Comparison of ENCODE assay signal across 18 cellular contexts in the genomic region with DNA sequence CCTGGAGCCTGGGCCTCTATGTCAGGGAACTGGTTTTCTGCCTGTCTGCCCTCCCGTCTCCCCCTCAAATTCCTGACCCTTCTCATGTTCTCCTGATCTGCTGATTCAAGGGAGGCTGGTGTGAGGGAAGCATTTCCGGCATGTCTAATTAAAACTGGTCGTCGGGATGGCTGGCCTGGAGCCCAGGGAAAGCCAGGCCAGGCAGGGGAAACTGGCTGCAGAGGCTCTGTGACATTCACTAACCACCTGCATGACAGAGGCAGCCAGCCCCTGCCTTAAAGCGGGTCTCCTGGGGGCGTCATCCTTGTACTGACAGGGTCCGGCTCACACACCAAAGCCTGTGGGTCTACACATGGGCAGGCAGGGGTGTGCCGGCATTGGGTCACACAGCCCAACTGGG. TPM values are rescaled to one million over a fixed set of nuclear protein-coding genes. Genes with fewer than 3 reads are reported as not detected.
DNase-seq lines count a peak whose midpoint lies in the region; ATAC-seq and TF ChIP-seq lines count a peak whose summit lies in the region.
"Had no signal": no experiment of that assay in that cellular context is flagged by ENCODE, and none has a peak within 500 bp of the region (broad histone marks: within the 10 kb centered on the region; RNA-seq: fewer than 3 reads in every experiment).

No MANE protein-coding gene starts in this region.

- no CpG with 5 or more reads among the region's 8 CpGs for WGBS in mesendoderm (ENCODE audit: extremely low coverage, insufficient coverage, low lambda C conversion rate)
- 52% methylated on average over 4 of the region's 8 CpGs for WGBS in suprapubic skin

- H3K23ac ChIP-seq in mesendoderm (ENCODE audit: low read length) = no peak overlapping the region

- no peak overlapping the region for H4K5ac ChIP-seq in mesendoderm (ENCODE audit: low read length)

- H3K4me3 ChIP-seq in mesendoderm (ENCODE audit: low read length) (no peak overlapping the region), suprapubic skin (no peak overlapping the region)
- H3K4me3 ChIP-seq: ascending aorta, coronary artery had no signal

- H3K27ac Mint-ChIP-seq in activated naive CD8-positive, alpha-beta T cell treated with anti-CD3 and anti-CD28 coated beads, Interleukin-2, amount 50 U/mL, for 24 hours = no peak overlapping the region
- no peak overlapping the region for H3K27ac Mint-ChIP-seq in activated naive CD8-positive, alpha-beta T cell treated with anti-CD3 and anti-CD28 coated beads for 36 hours
- no peak overlapping the region for H3K27ac Mint-ChIP-seq in stimulated activated memory B cell treated with anti-CD40 and anti-IgM and Interleukin-4, amounts not matched to agents 10 μg/mL and 1 μg/mL and 100 μg/mL, for 72 hours
- H3K27ac Mint-ChIP-seq: activated CD4-positive, alpha-beta T cell treated with anti-CD3 and anti-CD28 coated beads, Interleukin-2, amount 10 ng/mL, durations not matched to agents 7 days and 5 days; activated naive CD4-positive, alpha-beta T cell treated with anti-CD3 and anti-CD28 coated beads for 36 hours; T-cell had no signal

- no peaks in the 10 kb centered on the region for H3K9me3 ChIP-seq in suprapubic skin
- H3K9me3 ChIP-seq: ascending aorta had no signal

- H3K36me3 Mint-ChIP-seq in activated naive CD8-positive, alpha-beta T cell treated with anti-CD3 and anti-CD28 coated beads, Interleukin-2, amount 50 U/mL, for 24 hours (ENCODE audit: low read depth) = no peaks in the 10 kb centered on the region
- H3K36me3 Mint-ChIP-seq in activated naive CD8-positive, alpha-beta T cell treated with anti-CD3 and anti-CD28 coated beads for 36 hours = no peaks in the 10 kb centered on the region
- no peaks in the 10 kb centered on the region for H3K36me3 Mint-ChIP-seq in stimulated activated memory B cell treated with anti-CD40 and anti-IgM and Interleukin-4, amounts not matched to agents 10 μg/mL and 1 μg/mL and 100 μg/mL, for 72 hours
- H3K36me3 Mint-ChIP-seq: T-cell had no signal

- TF ChIP-seq POLR2A in suprapubic skin (IDR thresholded peaks at IDR 0.05) = no peak

- no peaks in the 10 kb centered on the region for H3K79me1 ChIP-seq in mesendoderm (ENCODE audit: low read length)

- H2BK120ac ChIP-seq in mesendoderm (ENCODE audit: low read depth, low read length) = no peak overlapping the region

- no peak overlapping the region for H3K4ac ChIP-seq in mesendoderm (ENCODE audit: low read depth, low read length)

- ATAC-seq in activated naive CD8-positive, alpha-beta T cell treated with anti-CD3 and anti-CD28 coated beads, Interleukin-2, amount 50 U/mL, for 24 hours = peak; percentile 11
- ATAC-seq in stimulated activated memory B cell treated with anti-CD40 and anti-IgM and Interleukin-4, amounts not matched to agents 10 μg/mL and 1 μg/mL and 100 μg/mL, for 72 hours = peak; percentile 6
- ATAC-seq: foreskin keratinocyte, T-cell had no signal

- H3K79me2 ChIP-seq in mesendoderm (ENCODE audit: control insufficient read depth, insufficient read depth, low read length) = no peaks in the 10 kb centered on the region

- H3K56ac ChIP-seq in mesendoderm (ENCODE audit: low read length) = no peak overlapping the region

- H2BK15ac ChIP-seq in mesendoderm (replicated peaks; ENCODE audit: low read depth) = no peak overlapping the region

- no peak overlapping the region for H3K4me2 ChIP-seq in mesendoderm (ENCODE audit: low read length)

- H2BK5ac ChIP-seq in mesendoderm (ENCODE audit: low read length) = no peak overlapping the region

- H2AK5ac ChIP-seq in mesendoderm (ENCODE audit: low read length) = no peak overlapping the region

- H3K27me3 ChIP-seq in mesendoderm (ENCODE audit: insufficient read depth, low read length, poor library complexity) (no peaks in the 10 kb centered on the region), suprapubic skin (peaks cover 6% of the 10 kb centered on the region)
- H3K27me3 ChIP-seq: ascending aorta, foreskin keratinocyte had no signal

- no peaks in the 10 kb centered on the region for H3K4me1 Mint-ChIP-seq in activated naive CD8-positive, alpha-beta T cell treated with anti-CD3 and anti-CD28 coated beads, Interleukin-2, amount 50 U/mL, for 24 hours
- no peaks in the 10 kb centered on the region for H3K4me1 Mint-ChIP-seq in activated naive CD8-positive, alpha-beta T cell treated with anti-CD3 and anti-CD28 coated beads for 36 hours
- H3K4me1 Mint-ChIP-seq in stimulated activated memory B cell treated with anti-CD40 and anti-IgM and Interleukin-4, amounts not matched to agents 10 μg/mL and 1 μg/mL and 100 μg/mL, for 72 hours = peaks cover 28% of the 10 kb centered on the region
- H3K4me1 Mint-ChIP-seq: activated CD4-positive, alpha-beta T cell treated with anti-CD3 and anti-CD28 coated beads, Interleukin-2, amount 10 ng/mL, durations not matched to agents 7 days and 5 days had no signal

- H4K8ac ChIP-seq in mesendoderm (ENCODE audit: low read depth, low read length) = no peak overlapping the region

- H3K27me3 Mint-ChIP-seq in activated naive CD8-positive, alpha-beta T cell treated with anti-CD3 and anti-CD28 coated beads, Interleukin-2, amount 50 U/mL, for 24 hours = peaks cover 2% of the 10 kb centered on the region
- H3K27me3 Mint-ChIP-seq in activated naive CD8-positive, alpha-beta T cell treated with anti-CD3 and anti-CD28 coated beads for 36 hours = no peaks in the 10 kb centered on the region
- H3K27me3 Mint-ChIP-seq in stimulated activated memory B cell treated with anti-CD40 and anti-IgM and Interleukin-4, amounts not matched to agents 10 μg/mL and 1 μg/mL and 100 μg/mL, for 72 hours = peaks cover 16% of the 10 kb centered on the region
- H3K27me3 Mint-ChIP-seq: activated CD4-positive, alpha-beta T cell treated with anti-CD3 and anti-CD28 coated beads, Interleukin-2, amount 10 ng/mL, durations not matched to agents 7 days and 5 days had no signal

- no peaks in the 10 kb centered on the region for H3K36me3 ChIP-seq in mesendoderm (ENCODE audit: control insufficient read depth, insufficient read depth, low read length)
- H3K36me3 ChIP-seq in suprapubic skin = peaks cover 4% of the 10 kb centered on the region
- H3K36me3 ChIP-seq: ascending aorta had no signal

- H3K27ac ChIP-seq in mesendoderm (ENCODE audit: low read depth, low read length) (no peak overlapping the region), suprapubic skin (no peak overlapping the region)
- H3K27ac ChIP-seq: 22Rv1, ascending aorta, C4-2B, coronary artery, foreskin keratinocyte had no signal

- H3K9me3 Mint-ChIP-seq in activated naive CD8-positive, alpha-beta T cell treated with anti-CD3 and anti-CD28 coated beads, Interleukin-2, amount 50 U/mL, for 24 hours = no peaks in the 10 kb centered on the region
- H3K9me3 Mint-ChIP-seq in activated naive CD8-positive, alpha-beta T cell treated with anti-CD3 and anti-CD28 coated beads for 36 hours = no peaks in the 10 kb centered on the region
- H3K9me3 Mint-ChIP-seq in stimulated activated memory B cell treated with anti-CD40 and anti-IgM and Interleukin-4, amounts not matched to agents 10 μg/mL and 1 μg/mL and 100 μg/mL, for 72 hours = no peaks in the 10 kb centered on the region
- H3K9me3 Mint-ChIP-seq: activated CD4-positive, alpha-beta T cell treated with anti-CD3 and anti-CD28 coated beads, Interleukin-2, amount 10 ng/mL, durations not matched to agents 7 days and 5 days; activated naive CD4-positive, alpha-beta T cell treated with anti-CD3 and anti-CD28 coated beads for 36 hours; T-cell had no signal

- no peak for DNase-seq in activated naive CD8-positive, alpha-beta T cell treated with anti-CD3 and anti-CD28 coated beads, Interleukin-2, amount 50 U/mL, for 24 hours
- no peak for DNase-seq in activated naive CD8-positive, alpha-beta T cell treated with anti-CD3 and anti-CD28 coated beads for 36 hours
- DNase-seq in astrocyte of the hippocampus (ENCODE audit: low read depth, low spot score) (peak; percentile 69), mesendoderm (peak; percentile 57), AG08395 (ENCODE audit: low spot score) (no peak), GF-D8 (lab: John Stamatoyannopoulos, UW) (no peak), suprapubic skin (ENCODE audit: low spot score in 2 of 2) (no peak)
- DNase-seq: activated CD4-positive, alpha-beta T cell treated with anti-CD3 and anti-CD28 coated beads, Interleukin-2, amount 10 ng/mL, durations not matched to agents 7 days and 5 days; activated naive CD4-positive, alpha-beta T cell treated with anti-CD3 and anti-CD28 coated beads for 36 hours; DMS 273 treated with DMSO at 0.1 percent for 48 hours; foreskin keratinocyte; NCI-H146; T-cell had no signal

- no peak overlapping the region for H3K4me3 Mint-ChIP-seq in activated naive CD8-positive, alpha-beta T cell treated with anti-CD3 and anti-CD28 coated beads, Interleukin-2, amount 50 U/mL, for 24 hours
- no peak overlapping the region for H3K4me3 Mint-ChIP-seq in activated naive CD8-positive, alpha-beta T cell treated with anti-CD3 and anti-CD28 coated beads for 36 hours
- H3K4me3 Mint-ChIP-seq in stimulated activated memory B cell treated with anti-CD40 and anti-IgM and Interleukin-4, amounts not matched to agents 10 μg/mL and 1 μg/mL and 100 μg/mL, for 72 hours = no peak overlapping the region
- H3K4me3 Mint-ChIP-seq: activated CD4-positive, alpha-beta T cell treated with anti-CD3 and anti-CD28 coated beads, Interleukin-2, amount 10 ng/mL, durations not matched to agents 7 days and 5 days; activated naive CD4-positive, alpha-beta T cell treated with anti-CD3 and anti-CD28 coated beads for 36 hours; T-cell had no signal

- no peak overlapping the region for H3K18ac ChIP-seq in mesendoderm (ENCODE audit: low read length)

- no peak for TF ChIP-seq EP300 in suprapubic skin (IDR thresholded peaks at IDR 0.05)

- H3K9ac ChIP-seq in mesendoderm (ENCODE audit: low read length) = no peak overlapping the region

- no peaks in the 10 kb centered on the region for H3K4me1 ChIP-seq in mesendoderm (ENCODE audit: control insufficient read depth, low read depth, low read length)
- no peaks in the 10 kb centered on the region for H3K4me1 ChIP-seq in suprapubic skin
- H3K4me1 ChIP-seq: ascending aorta, foreskin keratinocyte had no signal

- TF ChIP-seq CTCF in suprapubic skin (IDR thresholded peaks at IDR 0.05) = no peak

RNA-seq across cellular contexts. Expression of a gene that starts 35.2 kb away (rescaled TPM):
- under 1 TPM; 0.41 to 0.62 TPM for total RNA-seq in activated naive CD8-positive, alpha-beta T cell treated with anti-CD3 and anti-CD28 coated beads for 36 hours
- 0.45 TPM for polyA plus RNA-seq in mesendoderm (2013, experiment 1 of 2)
- polyA plus RNA-seq in mesendoderm (2013, experiment 2 of 2) = 0.55 TPM
- total RNA-seq in suprapubic skin = 10 to 100 TPM; 11.2 to 16.9 (median 13.3) TPM

Comparison
In these comparisons a context has a peak if more than half of its experiments do, and no peak if none do; other contexts are left out.
1. DNase-seq: peak in astrocyte of the hippocampus (single experiment) and mesendoderm (single experiment); none in activated naive CD8-positive, alpha-beta T cell treated with anti-CD3 and anti-CD28 coated beads, Interleukin-2, amount 50 U/mL, for 24 hours (single experiment), activated naive CD8-positive, alpha-beta T cell treated with anti-CD3 and anti-CD28 coated beads for 36 hours (single experiment), AG08395 (single experiment), GF-D8 (single experiment) and suprapubic skin (0 of 2).
2. RNA of a gene that starts 35.2 kb away (total RNA-seq): 11.2 to 16.9 TPM in suprapubic skin; 0.41 to 0.62 TPM in activated naive CD8-positive, alpha-beta T cell treated with anti-CD3 and anti-CD28 coated beads for 36 hours; every median in the first group is over 4 times any median in the second.